1 cellular context compared by ENCODE assay signal in the genomic region with DNA sequence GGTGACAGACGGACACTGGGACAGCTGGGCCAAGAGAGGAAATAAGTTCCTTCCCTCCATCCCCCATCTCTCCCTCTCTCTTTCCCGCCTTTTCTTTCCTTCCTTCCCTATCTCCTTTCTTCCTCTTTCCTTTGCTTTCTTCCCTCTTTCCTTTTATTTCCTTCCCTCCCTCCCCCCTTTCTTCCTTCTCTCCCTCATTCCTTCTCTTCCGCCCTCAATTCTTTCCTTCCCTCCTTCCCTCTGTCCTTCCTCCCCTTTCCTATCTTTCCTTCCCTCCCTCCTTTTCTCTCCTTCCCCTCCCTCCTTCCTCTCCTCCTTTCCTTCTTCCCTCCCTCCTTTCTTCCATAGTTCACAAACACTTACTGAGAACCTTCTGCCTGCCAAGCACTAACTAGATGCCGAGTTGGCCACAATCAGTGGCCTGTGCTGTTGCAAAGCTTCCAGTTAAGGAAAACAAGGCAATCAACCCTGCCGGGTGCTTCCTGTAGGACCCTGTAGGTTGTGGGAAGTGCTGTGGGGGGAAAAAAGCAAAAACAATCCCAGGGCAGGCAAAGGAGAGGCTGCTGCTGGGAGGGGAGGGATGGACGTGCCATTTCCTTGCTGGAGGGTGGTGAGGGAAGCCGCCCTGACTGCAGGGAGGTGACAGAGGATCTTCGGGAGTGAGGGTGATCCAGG.
TF ChIP-seq lines count a peak whose summit lies in the region.

No MANE protein-coding gene starts in this region.

TF ChIP-seq in endothelial cell of umbilical vein, 7 proteins besides CTCF, POLR2A, EP300 and RAD21:
- TF ChIP-seq POLR2AphosphoS5 (IDR thresholded peaks at IDR 0.05; ENCODE audit: insufficient read depth, low read depth, low read length) (no peak), EZH2 (IDR thresholded peaks at IDR 0.05; ENCODE audit: borderline replicate concordance, low read depth, low read length, severe bottlenecking) (no peak), MYC (IDR thresholded peaks at IDR 0.05; ENCODE audit: low read depth, low read length) (no peak), JUN (IDR thresholded peaks at IDR 0.05; ENCODE audit: borderline replicate concordance, insufficient read depth, insufficient read length, low read depth) (no peak), GATA2 (IDR thresholded peaks at IDR 0.05; ENCODE audit: insufficient read depth, insufficient read length, low read depth, low read length) (no peak), FOS (IDR thresholded peaks at IDR 0.05; ENCODE audit: borderline replicate concordance, insufficient read depth, low read length) (no peak)
- TF ChIP-seq, protein P1, sequence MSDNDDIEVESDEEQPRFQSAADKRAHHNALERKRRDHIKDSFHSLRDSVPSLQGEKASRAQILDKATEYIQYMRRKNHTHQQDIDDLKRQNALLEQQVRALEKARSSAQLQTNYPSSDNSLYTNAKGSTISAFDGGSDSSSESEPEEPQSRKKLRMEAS (IDR thresholded peaks at IDR 0.05; ENCODE audit: insufficient read depth, insufficient read length) = no peak
